Comparison of ENCODE assay signal across 8 cellular contexts in the genomic region with DNA sequence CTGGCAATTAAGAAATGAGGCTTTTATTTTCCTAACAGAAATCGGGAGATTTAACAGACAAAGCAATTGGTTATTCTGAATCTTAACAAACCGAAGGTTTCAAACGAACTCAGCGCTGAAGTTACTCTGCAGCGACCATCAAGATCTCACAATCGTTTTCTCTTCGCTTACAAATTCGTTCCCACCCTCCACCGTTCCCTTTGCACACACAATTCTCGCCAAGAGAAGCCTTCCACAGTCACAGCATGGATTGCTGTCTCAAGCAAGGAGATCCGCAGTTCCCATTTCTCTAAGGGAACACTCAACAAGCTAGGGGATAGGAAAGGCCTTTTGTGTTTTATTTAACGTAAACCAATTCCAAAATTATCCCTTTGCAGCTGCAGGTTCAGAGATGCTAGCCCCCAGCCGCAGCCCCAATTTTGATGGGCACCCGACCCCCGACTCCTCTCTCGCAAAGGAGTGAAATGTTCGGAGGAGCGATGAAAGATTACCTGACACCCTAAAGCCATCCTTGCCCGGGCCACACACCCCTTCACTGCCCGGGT. TPM values are rescaled to one million over a fixed set of nuclear protein-coding genes. Genes with fewer than 3 reads are reported as not detected.
DNase-seq lines count a peak whose midpoint lies in the region; ATAC-seq and TF ChIP-seq lines count a peak whose summit lies in the region.

No MANE protein-coding gene starts in this region.

- peaks cover 21% of the 10 kb centered on the region for H3K4me1 Mint-ChIP-seq in T-helper 1 cell treated with Interleukin-12 subunit alpha and Interleukin-12 subunit beta and Interleukin-4 antibody, amounts not matched to agents 30 μg/mL and 1 μg/mL, for 36 hours (ENCODE audit: low read depth)
- H3K4me1 Mint-ChIP-seq in natural killer cell, result peaks cover 33 to 41% of the 10 kb centered on the region in 2 donors

- H3K4me3 ChIP-seq in epithelial cell of proximal tubule (ENCODE audit: low read depth, low read length), result peak overlapping the region; percentile 98

- in situ Hi-C loops in SK-MEL-5 (cut with HindIII; ENCODE audit: low pct_unique_long_range_greater_than_20kb, low sequenced_read_pairs), result no loop called here

- ATAC-seq in natural killer cell (no peak), HG02870 (IDR thresholded peaks at IDR 0.05; ENCODE audit: unreplicated experiment) (no peak), GM21576 (IDR thresholded peaks at IDR 0.05; ENCODE audit: unreplicated experiment) (no peak)

- no peaks in the 10 kb centered on the region for H3K27me3 Mint-ChIP-seq in T-helper 1 cell treated with Interleukin-12 subunit alpha and Interleukin-12 subunit beta and Interleukin-4 antibody, amounts not matched to agents 30 μg/mL and 1 μg/mL, for 36 hours (ENCODE audit: low read depth)
- H3K27me3 Mint-ChIP-seq in natural killer cell (ENCODE audit: low read depth in 2 of 2), result no peaks in the 10 kb centered on the region

- intact Hi-C loops in natural killer cell (cut with micrococcal nuclease), result no loop called here

- TF ChIP-seq CTCF in epithelial cell of proximal tubule (conservative IDR thresholded peaks at IDR 0.05; ENCODE audit: low read depth, low read length) (no peak), natural killer cell (IDR thresholded peaks at IDR 0.05) (no peak)

- peak overlapping the region; percentile 90 for H3K4me3 Mint-ChIP-seq in T-helper 1 cell treated with Interleukin-12 subunit alpha and Interleukin-12 subunit beta and Interleukin-4 antibody, amounts not matched to agents 30 μg/mL and 1 μg/mL, for 36 hours
- H3K4me3 Mint-ChIP-seq in natural killer cell, result peak overlapping the region; percentile 94

- no peak for DNase-seq in T-helper 1 cell
- DNase-seq in SK-MEL-5 (ENCODE audit: low read depth, low spot score), result peak; percentile 13
- no peak for DNase-seq in epithelial cell of proximal tubule (ENCODE audit: low read depth)
- DNase-seq in natural killer cell, result no peak
- no peak for DNase-seq in activated gamma-delta T cell treated with Interleukin-2 at 50 U/mL for 16 hours

- H3K36me3 Mint-ChIP-seq in T-helper 1 cell treated with Interleukin-12 subunit alpha and Interleukin-12 subunit beta and Interleukin-4 antibody, amounts not matched to agents 30 μg/mL and 1 μg/mL, for 36 hours (ENCODE audit: low read depth), result peaks cover 3% of the 10 kb centered on the region
- no peaks in the 10 kb centered on the region for H3K36me3 Mint-ChIP-seq in natural killer cell

- H3K27ac Mint-ChIP-seq in T-helper 1 cell treated with Interleukin-12 subunit alpha and Interleukin-12 subunit beta and Interleukin-4 antibody, amounts not matched to agents 30 μg/mL and 1 μg/mL, for 36 hours, result peak overlapping the region; percentile 81
- H3K27ac Mint-ChIP-seq in natural killer cell, result peak overlapping the region; percentile 89 to 98

- H3K9me3 Mint-ChIP-seq in T-helper 1 cell treated with Interleukin-12 subunit alpha and Interleukin-12 subunit beta and Interleukin-4 antibody, amounts not matched to agents 30 μg/mL and 1 μg/mL, for 36 hours, result no peaks in the 10 kb centered on the region
- no peaks in the 10 kb centered on the region for H3K9me3 Mint-ChIP-seq in natural killer cell

RNA-seq across cellular contexts. Expression of a gene that starts 0.8 kb away (rescaled TPM):
- total RNA-seq in SK-MEL-5 (2014; rRNA removed; shearing (Covaris generic)), result 11.4 and 11.6 TPM in 2 replicates
- 12.8 and 16.1 TPM in 2 replicates for polyA plus RNA-seq in SK-MEL-5 (2015; cell fraction: cytosol; rRNA removed)
- polyA plus RNA-seq in SK-MEL-5 (2015; cell fraction: nucleus; rRNA removed), result 18.8 and 23.9 TPM in 2 replicates
- total RNA-seq in epithelial cell of proximal tubule (5.8 and 11.9 TPM in 2 replicates), natural killer cell (10 to 100 TPM; 19.5 to 24.5 (median 24.1) TPM)

RNA-seq across cellular contexts. Expression of a gene that starts 15.5 kb away (rescaled TPM):
- total RNA-seq in SK-MEL-5 (2014; rRNA removed; shearing (Covaris generic)), result 79.2 and 89.6 TPM in 2 replicates
- polyA plus RNA-seq in SK-MEL-5 (2015; cell fraction: cytosol; rRNA removed), result 112 and 127 TPM in 2 replicates
- 22.7 and 25.3 TPM in 2 replicates for polyA plus RNA-seq in SK-MEL-5 (2015; cell fraction: nucleus; rRNA removed)
- total RNA-seq in epithelial cell of proximal tubule (82.6 and 111 TPM in 2 replicates), natural killer cell (100 to 1,000 TPM; 170 to 187 (median 177) TPM)
